Comparison of ENCODE assay signal across 10 cellular contexts in genomic region chr17:63116967-63117366, GRCh38.
DNase-seq lines count a peak whose midpoint lies in the region; ATAC-seq and TF ChIP-seq lines count a peak whose summit lies in the region.
"Had no signal": no experiment of that assay in that cellular context is flagged by ENCODE, and none has a peak within 500 bp of the region (broad histone marks: within the 10 kb centered on the region; RNA-seq: fewer than 3 reads in every experiment).

No MANE protein-coding gene starts in this region.

- H3K9me3 Mint-ChIP-seq in endothelial cell (ENCODE audit: unreplicated experiment) (no peaks in the 10 kb centered on the region), nephron (no peaks in the 10 kb centered on the region)

- H3K4me3 Mint-ChIP-seq in endothelial cell (ENCODE audit: unreplicated experiment) (no peak overlapping the region), nephron (peak overlapping the region in 1 of 3 experiments; percentile 60)

- no peaks in the 10 kb centered on the region for H3K27me3 Mint-ChIP-seq in endothelial cell (ENCODE audit: unreplicated experiment)
- no peaks in the 10 kb centered on the region for H3K27me3 Mint-ChIP-seq in nephron (ENCODE audit: low read depth)

- H3K4me1 Mint-ChIP-seq in endothelial cell (ENCODE audit: unreplicated experiment): no peaks in the 10 kb centered on the region
- H3K4me1 Mint-ChIP-seq in nephron: peaks cover 8% of the 10 kb centered on the region

- peak; percentile 19 for DNase-seq in ELR (ENCODE audit: low read depth)
- DNase-seq in NCI-H2171 treated with DMSO at 0.1 percent for 48 hours (lab: John Stamatoyannopoulos, UW): peak; percentile 61
- no peak for DNase-seq in endothelial cell (ENCODE audit: low spot score)
- no peak for DNase-seq in NCI-H2107 (lab: John Stamatoyannopoulos, UW)
- DNase-seq in OCI-M1 (lab: John Stamatoyannopoulos, UW): no peak
- DNase-seq: activated gamma-delta T cell treated with Interleukin-2 at 50 U/mL for 16 hours, DND-41 had no signal

- TF ChIP-seq CTCF in endothelial cell (IDR thresholded peaks at IDR 0.05; ENCODE audit: unreplicated experiment) (no peak), nephron (IDR thresholded peaks at IDR 0.05; ENCODE audit: unreplicated experiment in 3 of 3) (no peak)

- ATAC-seq in GM21423 (IDR thresholded peaks at IDR 0.05; ENCODE audit: unreplicated experiment) (no peak), HG03565 (IDR thresholded peaks at IDR 0.05; ENCODE audit: unreplicated experiment) (no peak)

- no peaks in the 10 kb centered on the region for H3K36me3 Mint-ChIP-seq in endothelial cell (ENCODE audit: low read depth, unreplicated experiment)
- H3K36me3 Mint-ChIP-seq in nephron (ENCODE audit: low read depth): no peaks in the 10 kb centered on the region

- H3K27ac Mint-ChIP-seq in endothelial cell (ENCODE audit: unreplicated experiment) (peak overlapping the region; percentile 10), nephron (peak overlapping the region; percentile 25 to 95 (median 84))

Comparison
In these comparisons a context has a peak if more than half of its experiments do, and no peak if none do; other contexts are left out.
1. DNase-seq: peak in ELR (single experiment) and NCI-H2171 treated with DMSO at 0.1 percent for 48 hours (single experiment); none in endothelial cell (single experiment), NCI-H2107 (single experiment) and OCI-M1 (single experiment).